9 cellular contexts compared by ENCODE assay signal in genomic region chr1:225919906-225920305, GRCh38. TPM values are rescaled to one million over a fixed set of nuclear protein-coding genes. Genes with fewer than 3 reads are reported as not detected.
DNase-seq lines count a peak whose midpoint lies in the region; ATAC-seq and TF ChIP-seq lines count a peak whose summit lies in the region.
"Had no signal": no experiment of that assay in that cellular context is flagged by ENCODE, and none has a peak within 500 bp of the region (broad histone marks: within the 10 kb centered on the region; RNA-seq: fewer than 3 reads in every experiment).

No MANE protein-coding gene starts in this region.

- H3K27me3 ChIP-seq in adrenal gland = no peaks in the 10 kb centered on the region
- H3K27me3 ChIP-seq in brain microvascular endothelial cell (replicated peaks) = no peaks in the 10 kb centered on the region
- H3K27me3 ChIP-seq: uterus had no signal

- 22 to 35% (median 24%) methylated on average over 5 of the region's 5 CpGs for WGBS in adrenal gland, 4 donors

- TF ChIP-seq POLR2A in adrenal gland (IDR thresholded peaks at IDR 0.05) = no peak

- in situ Hi-C loops in GM13977 (cut with MboI; ENCODE audit: low pct_unique_long_range_greater_than_20kb, low sequenced_read_pairs, unreplicated experiment) (no loop called here), brain microvascular endothelial cell (cut with HindIII; ENCODE audit: low pct_ligation_motif_present, low sequenced_read_pairs) (no loop called here)

- intact Hi-C loops in adrenal gland (cut with DNase I) = loop anchor here (10.0 kb wide), 2 partner anchors 75 to 145 kb away; partner anchors contain the start of gene SRP9 (in 1 of the 2)

- H3K36me3 ChIP-seq in adrenal gland (replicated peaks in 1 of 2) (peaks cover 0 to 20% of the 10 kb centered on the region in 2 donors), brain microvascular endothelial cell (replicated peaks) (peaks cover 30% of the 10 kb centered on the region)
- H3K36me3 ChIP-seq: uterus had no signal

- TF ChIP-seq CTCF in adrenal gland (IDR thresholded peaks at IDR 0.05) (no peak), GM13977 (IDR thresholded peaks at IDR 0.05; ENCODE audit: extremely low read depth, insufficient read depth, missing control alignments) (no peak), brain microvascular endothelial cell (IDR thresholded peaks at IDR 0.05; ENCODE audit: low read depth, low read length, missing control alignments) (no peak)

- no peaks in the 10 kb centered on the region for H3K9me3 ChIP-seq in adrenal gland (replicated peaks in 1 of 3)
- H3K9me3 ChIP-seq: uterus had no signal

- H3K4me3 ChIP-seq in adrenal gland (no peak overlapping the region), brain microvascular endothelial cell (ENCODE audit: low read depth, low read length) (no peak overlapping the region)
- H3K4me3 ChIP-seq: uterus had no signal

- peak; percentile 58 for DNase-seq in CD1c-positive myeloid dendritic cell (ENCODE audit: extremely low spot score)
- DNase-seq in M059J (ENCODE audit: low read depth) = peak; percentile 95
- peak; percentile 61 to 92 (median 85) for DNase-seq in adrenal gland
- peak; percentile 85 for DNase-seq in inferior parietal cortex (ENCODE audit: extremely low spot score)
- no peak for DNase-seq in GM13977 (ENCODE audit: low spot score)
- no peak for DNase-seq in brain microvascular endothelial cell
- no peak for DNase-seq in NCI-H2171 (lab: John Stamatoyannopoulos, UW)

- H3K27ac ChIP-seq in adrenal gland (peak overlapping the region in 2 of 5 donors; percentile 36 to 60), brain microvascular endothelial cell (no peak overlapping the region)

- ATAC-seq in HG03432 (IDR thresholded peaks at IDR 0.05; ENCODE audit: unreplicated experiment) = no peak

- peaks cover 5 to 32% of the 10 kb centered on the region in 2 donors for H3K4me1 ChIP-seq in adrenal gland (replicated peaks in 1 of 2)
- H3K4me1 ChIP-seq: uterus had no signal

RNA-seq across cellular contexts. Expression of gene PYCR2, which starts 4.1 kb away (rescaled TPM):
- total RNA-seq in M059J (2014; rRNA removed; shearing (Covaris generic)) = 31.6 and 60.0 TPM in 2 replicates
- 100 to 1,000 TPM in 2 of 8 donors, 10 to 100 TPM in 6; 76.0 to 135 (median 85.1) TPM for total RNA-seq in adrenal gland
- polyA plus RNA-seq in adrenal gland = 100 to 1,000 TPM in 1 of 3 donors, 10 to 100 TPM in 2; 82.5 to 122 (median 85.3) TPM

RNA-seq across cellular contexts. Expression of gene LEFTY2, which starts 21.1 kb away (rescaled TPM):
- not detected in 2 replicates for total RNA-seq in M059J (2014; rRNA removed; shearing (Covaris generic))
- total RNA-seq in adrenal gland = 1 to 10 TPM in 2 of 8 donors, under 1 TPM in 5, not detected in 1; 0.38 to 1.8 (median 0.78) TPM
- under 1 TPM; 0.16 to 0.57 (median 0.54) TPM for polyA plus RNA-seq in adrenal gland

RNA-seq across cellular contexts. Expression of gene LEFTY1, which starts 31.0 kb away (rescaled TPM):
- 0.10 TPM in 1 of 2 replicates, not detected in the other for total RNA-seq in M059J (2014; rRNA removed; shearing (Covaris generic))
- 1 to 10 TPM in 2 of 8 donors, under 1 TPM in 2, not detected in 4; 0.47 to 1.5 (median 0.91) TPM for total RNA-seq in adrenal gland
- under 1 TPM in 2 of 3 donors, not detected in 1; 0.15 to 0.27 TPM for polyA plus RNA-seq in adrenal gland

RNA-seq across cellular contexts. Expression of gene TMEM63A, which starts 37.7 kb away (rescaled TPM):
- total RNA-seq in M059J (2014; rRNA removed; shearing (Covaris generic)) = 11.3 and 16.3 TPM in 2 replicates
- total RNA-seq in adrenal gland = 10 to 100 TPM; 15.8 to 80.4 (median 57.4) TPM
- 10 to 100 TPM; 20.8 to 96.9 (median 48.1) TPM for polyA plus RNA-seq in adrenal gland

Comparison
In these comparisons a context has a peak if more than half of its experiments do, and no peak if none do; other contexts are left out.
1. DNase-seq: peak in CD1c-positive myeloid dendritic cell (single experiment), M059J (single experiment), adrenal gland (7 of 7) and inferior parietal cortex (single experiment); none in GM13977 (single experiment), brain microvascular endothelial cell (single experiment) and NCI-H2171 (single experiment).